23 cellular contexts compared by ENCODE assay signal in genomic region chrX:1045680-1046314, GRCh38.
"Had no signal": no experiment of that assay in that cellular context is flagged by ENCODE, and none has a peak within 500 bp of the region (broad histone marks: within the 10 kb centered on the region; RNA-seq: fewer than 3 reads in every experiment).

No MANE protein-coding gene starts in this region.

- H3K4me2 ChIP-seq: SK-N-SH had no signal

- DNase-seq: KBM-7; MV-4-11; NCI-H1048; NCI-H1105 treated with DMSO at 0.1 percent for 48 hours; NCI-H1417 treated with DMSO at 0.1 percent for 48 hours; NCI-H146; NCI-H1694 treated with DMSO at 0.1 percent for 48 hours; NCI-H1930; NCI-H2081; NCI-H2107; NCI-H2227 treated with DMSO at 0.1 percent for 48 hours; NCI-H524; NCI-H69; NCI-H774; NK-92 treated with Interleukin-12 subunit alpha and Interleukin-12 subunit beta, amount 100 ng/mL, for 24 hours; PC-3; SHP77; SK-N-SH; SW 1271 had no signal

- ATAC-seq: Panc1, PC-3 had no signal

- FAIRE-seq: HTR-8/SVneo had no signal

- H3K9me3 ChIP-seq: SK-N-SH had no signal

- H3K27ac ChIP-seq: HL-60, RWPE1 had no signal

- H3K9ac ChIP-seq: SK-N-SH had no signal
